1 cellular context compared by ENCODE assay signal in genomic region chr3:100463002-100463401, GRCh38.
TF ChIP-seq lines count a peak whose summit lies in the region.

No MANE protein-coding gene starts in this region.

TF ChIP-seq in GM12878, 131 proteins besides CTCF, POLR2A, EP300 and RAD21 (continued from another document and continues in another):
- peak; percentile 30; the same call in 1 of the 2 replicates for TF ChIP-seq MLLT1 (IDR thresholded peaks at IDR 0.05)
- TF ChIP-seq RUNX3 (IDR thresholded peaks at IDR 0.05; ENCODE audit: low read length), result peak; percentile 24; the same call in 1 of the 2 replicates
- no peak for TF ChIP-seq MYB (IDR thresholded peaks at IDR 0.05; ENCODE audit: borderline replicate concordance, low read depth, low read length)
- 0 out of 2 replicates have a peak, but pooled peaks have one; percentile 47 for TF ChIP-seq CBX5 (IDR thresholded peaks at IDR 0.05; ENCODE audit: low read depth)
- TF ChIP-seq ZNF207 (IDR thresholded peaks at IDR 0.05; ENCODE audit: borderline replicate concordance), result no peak
- TF ChIP-seq ELK1 (IDR thresholded peaks at IDR 0.05; ENCODE audit: low read depth, low read length), result no peak
- TF ChIP-seq RB1 (IDR thresholded peaks at IDR 0.05; ENCODE audit: borderline replicate concordance), result peak; percentile 25; the same call in 1 of the 2 replicates
- TF ChIP-seq SMC3 (IDR thresholded peaks at IDR 0.05; ENCODE audit: borderline replicate concordance, low read length), result peak; percentile 91
- no peak; the same call in 1 of the 2 replicates for TF ChIP-seq ATF7 (IDR thresholded peaks at IDR 0.05; ENCODE audit: low read depth)
- no peak for TF ChIP-seq FOXK2 (IDR thresholded peaks at IDR 0.05)
- TF ChIP-seq SIN3A (IDR thresholded peaks at IDR 0.05; ENCODE audit: low read depth, low read length), result no peak
- TF ChIP-seq NBN (IDR thresholded peaks at IDR 0.05), result 0 out of 2 replicates have a peak, but pooled peaks have one; percentile 29
- TF ChIP-seq STAT3 (IDR thresholded peaks at IDR 0.05; ENCODE audit: low read depth, low read length), result no peak
- TF ChIP-seq CREB1 (IDR thresholded peaks at IDR 0.05; ENCODE audit: low read depth), result no peak
- no peak for TF ChIP-seq JUND (IDR thresholded peaks at IDR 0.05; ENCODE audit: low read depth, low read length)
- no peak for TF ChIP-seq NRF1 (conservative IDR thresholded peaks at IDR 0.05; ENCODE audit: low read depth, low read length)
- no peak for TF ChIP-seq BMI1 (IDR thresholded peaks at IDR 0.05; ENCODE audit: borderline replicate concordance)
- TF ChIP-seq SREBF1 (IDR thresholded peaks at IDR 0.05; ENCODE audit: low read length), result no peak
- no peak for TF ChIP-seq ZNF384 (IDR thresholded peaks at IDR 0.05; ENCODE audit: borderline replicate concordance, low read depth, low read length)
- TF ChIP-seq ZNF687 (IDR thresholded peaks at IDR 0.05), result no peak
- TF ChIP-seq ATF2 (IDR thresholded peaks at IDR 0.05; ENCODE audit: low read length), result no peak
- no peak for TF ChIP-seq SPI1 (IDR thresholded peaks at IDR 0.05; ENCODE audit: borderline replicate concordance, insufficient read depth, low read depth, low read length)
- no peak for TF ChIP-seq ZBTB40 (IDR thresholded peaks at IDR 0.05; ENCODE audit: borderline replicate concordance)
- TF ChIP-seq CHD2 (IDR thresholded peaks at IDR 0.05; ENCODE audit: borderline replicate concordance, low read depth, low read length), result no peak
- TF ChIP-seq TAF1 (IDR thresholded peaks at IDR 0.05; ENCODE audit: borderline replicate concordance, low read depth, low read length), result no peak
- TF ChIP-seq HDGF (IDR thresholded peaks at IDR 0.05), result no peak
- TF ChIP-seq E4F1 (IDR thresholded peaks at IDR 0.05; ENCODE audit: borderline replicate concordance, partially characterized antibody), result no peak
- TF ChIP-seq ZNF24 (IDR thresholded peaks at IDR 0.05), result no peak
- TF ChIP-seq BCLAF1 (IDR thresholded peaks at IDR 0.05), result no peak
- no peak for TF ChIP-seq NR2C1 (IDR thresholded peaks at IDR 0.05)
- no peak for TF ChIP-seq EED (IDR thresholded peaks at IDR 0.05; ENCODE audit: low read depth)
- TF ChIP-seq BCL3 (IDR thresholded peaks at IDR 0.05; ENCODE audit: borderline replicate concordance, insufficient read depth, low read depth, low read length, poor library complexity, severe bottlenecking), result no peak
